ENCODE assay signal across 8 cellular contexts in genomic region chr12:71755146-71755892, GRCh38. TPM values are rescaled to one million over a fixed set of nuclear protein-coding genes. Genes with fewer than 3 reads are reported as not detected.
A peak's percentile ranks its signal among the peaks of the same experiment; 100 is the strongest.
DNase-seq lines count a peak whose midpoint lies in the region; TF ChIP-seq lines count a peak whose summit lies in the region.

No MANE protein-coding gene starts in this region.

- peak overlapping the region; percentile 92 for H3K27ac Mint-ChIP-seq in endodermal cell

- H3K36me3 ChIP-seq in HAP-1 (replicated peaks) (peaks cover 32% of the 10 kb centered on the region), endodermal cell (ENCODE audit: control insufficient read depth, insufficient read depth, low read length) (peaks cover 36% of the 10 kb centered on the region), mucosa of rectum (ENCODE audit: control insufficient read depth in 2 of 2, insufficient read depth in 2 of 2, low read length in 2 of 2) (peaks cover 7 to 18% of the 10 kb centered on the region in 2 donors)

- TF ChIP-seq CTCF in GM12874 (IDR thresholded peaks at IDR 0.05; ENCODE audit: insufficient read depth, low read depth, low read length), result peak; percentile 24; the same call in 1 of the 2 replicates
- TF ChIP-seq CTCF in endodermal cell (conservative IDR thresholded peaks at IDR 0.05), result no peak

- H3K36me3 Mint-ChIP-seq in endodermal cell (ENCODE audit: low read depth), result peaks cover 36% of the 10 kb centered on the region

- H3K4me1 ChIP-seq in HAP-1, result peaks cover 12% of the 10 kb centered on the region
- no peaks in the 10 kb centered on the region for H3K4me1 ChIP-seq in endodermal cell (ENCODE audit: control insufficient read depth, insufficient read depth, low read length)
- H3K4me1 ChIP-seq in mucosa of rectum (ENCODE audit: control insufficient read depth in 2 of 2, insufficient read depth in 2 of 2, low read length in 2 of 2), result peaks cover 3 to 15% of the 10 kb centered on the region in 2 donors

- DNase-seq in HAP-1 (ENCODE audit: low spot score in 2 of 2) (peak; percentile 11 to 33), M059J (ENCODE audit: low read depth) (peak; percentile 56), endodermal cell (no peak), SKM-1 (lab: John Stamatoyannopoulos, UW; ENCODE audit: unreplicated experiment) (no peak)
- DNase-seq in activated CD8-positive, alpha-beta memory T cell treated with anti-CD3 and anti-CD28 coated beads for 1 hour (ENCODE audit: extremely low read depth in 1 of 2, low read depth in 1 of 2), result peak; percentile 24 to 34
- DNase-seq in stimulated activated CD8-positive, alpha-beta memory T cell treated with anti-CD3 and anti-CD28 coated beads, Interleukin-4, amount 100 ng/mL, for 4 hours (ENCODE audit: low read depth in 2 of 2, low spot score in 1 of 2), result peak; percentile 19 to 36

- H3K9me3 Mint-ChIP-seq in endodermal cell, result peaks cover 4% of the 10 kb centered on the region

- in situ Hi-C loops in HAP-1 (cut with MboI; ENCODE audit: low sequenced_read_pairs), result no loop called here

- H3K9me3 ChIP-seq in HAP-1 (peaks cover 13% of the 10 kb centered on the region; the same call in 1 of the 2 replicates), endodermal cell (ENCODE audit: control insufficient read depth, low read length) (peaks cover 28% of the 10 kb centered on the region), mucosa of rectum (ENCODE audit: control insufficient read depth in 2 of 2, low read length in 2 of 2) (peaks cover 7 to 9% of the 10 kb centered on the region in 2 donors)

- peaks cover 22% of the 10 kb centered on the region for H3K4me1 Mint-ChIP-seq in endodermal cell

- H3K4me3 ChIP-seq in HAP-1, result peak overlapping the region; percentile 81
- H3K4me3 ChIP-seq in endodermal cell (ENCODE audit: low read length), result peak overlapping the region; percentile 99
- peak overlapping the region; percentile 76 to 95 for H3K4me3 ChIP-seq in mucosa of rectum (ENCODE audit: low read length in 2 of 2)

- no peaks in the 10 kb centered on the region for H3K27me3 ChIP-seq in HAP-1 (ENCODE audit: low read depth)
- H3K27me3 ChIP-seq in endodermal cell (ENCODE audit: control insufficient read depth, insufficient read depth, low read length, poor library complexity, severe bottlenecking), result peaks cover 22% of the 10 kb centered on the region
- H3K27me3 ChIP-seq in mucosa of rectum (ENCODE audit: control insufficient read depth in 2 of 2, insufficient read depth in 2 of 2, low read length in 2 of 2), result no peaks in the 10 kb centered on the region

- 1 to 8% methylated on average over 20 to 45 of the region's 45 CpGs for WGBS in endodermal cell (ENCODE audit: insufficient coverage in 1 of 2, insufficient read length in 1 of 2), 2 experiments

- H3K27ac ChIP-seq in endodermal cell (ENCODE audit: low read depth, low read length) (no peak overlapping the region), mucosa of rectum (ENCODE audit: low read depth in 2 of 2, low read length in 2 of 2) (peak overlapping the region; percentile 96 to 98)

- peak overlapping the region; percentile 85 for H3K4me3 Mint-ChIP-seq in endodermal cell

- H3K27me3 Mint-ChIP-seq in endodermal cell (ENCODE audit: insufficient read depth), result peaks cover 16% of the 10 kb centered on the region

- peak overlapping the region; percentile 81 for H3K9ac ChIP-seq in endodermal cell (ENCODE audit: extremely low read depth, low read length, poor library complexity, severe bottlenecking)
- peak overlapping the region; percentile 79 to 88 for H3K9ac ChIP-seq in mucosa of rectum (ENCODE audit: low read depth in 1 of 2, low read length in 2 of 2)

RNA-seq across cellular contexts. Expression of gene RAB21, which starts 0.7 kb away (rescaled TPM):
- total RNA-seq in M059J (2014; rRNA removed; shearing (Covaris generic)), result 13.8 and 35.9 TPM in 2 replicates
- 10 to 100 TPM; 47.6 to 51.2 TPM for total RNA-seq in endodermal cell
- 27.6 TPM for polyA plus RNA-seq in endodermal cell (2013, experiment 1 of 2)
- 30.1 TPM for polyA plus RNA-seq in endodermal cell (2013, experiment 2 of 2)

Comparison
In these comparisons a context has a peak if more than half of its experiments do, and no peak if none do; other contexts are left out.
1. DNase-seq: peak in HAP-1 (2 of 2), M059J (single experiment), activated CD8-positive, alpha-beta memory T cell treated with anti-CD3 and anti-CD28 coated beads for 1 hour (2 of 2) and stimulated activated CD8-positive, alpha-beta memory T cell treated with anti-CD3 and anti-CD28 coated beads, Interleukin-4, amount 100 ng/mL, for 4 hours (2 of 2); none in endodermal cell (single experiment) and SKM-1 (single experiment).
2. Peak in every context shown above with its lines, with median percentiles within 50 percentile points of each other: H3K4me3 ChIP-seq.